ENCODE assay signal across 8 cellular contexts in the genomic region with DNA sequence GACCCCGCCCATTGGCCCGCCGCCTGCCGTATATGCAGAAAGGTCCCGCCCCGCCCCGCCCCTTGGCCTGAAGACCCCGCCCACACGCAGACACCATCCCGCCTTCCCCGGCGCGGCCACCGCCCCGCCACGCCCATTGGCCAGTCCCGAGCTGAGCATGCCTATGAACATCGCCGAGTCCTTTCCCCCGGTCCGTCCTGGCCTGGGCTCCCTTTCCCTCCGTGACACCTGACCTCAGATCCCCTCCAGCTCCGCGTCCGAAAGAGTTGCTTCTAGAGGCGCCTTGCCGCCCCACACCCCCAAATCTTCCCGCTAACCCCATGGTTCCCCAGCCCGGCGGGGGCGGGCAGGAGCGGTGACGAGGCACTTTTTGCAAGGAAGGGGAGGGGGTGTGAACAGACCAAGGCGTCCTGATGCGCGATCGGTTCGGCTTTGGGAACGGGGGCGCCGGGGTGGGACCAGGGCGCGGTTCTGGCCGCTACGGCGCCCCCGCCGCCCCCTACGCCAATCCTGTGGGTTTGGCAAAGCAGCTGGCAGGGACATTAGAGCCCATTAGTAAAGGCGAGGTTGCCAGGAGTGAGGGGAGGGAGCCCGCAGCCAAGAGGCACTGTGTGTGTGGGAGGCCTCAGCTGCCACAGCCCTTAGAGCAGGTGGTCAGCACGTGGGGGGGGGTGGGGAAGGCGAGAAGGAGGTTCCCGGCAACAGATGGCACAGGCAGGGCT. TPM values are rescaled to one million over a fixed set of nuclear protein-coding genes. Genes with fewer than 3 reads are reported as not detected.
DNase-seq lines count a peak whose midpoint lies in the region; ATAC-seq and TF ChIP-seq lines count a peak whose summit lies in the region.

No MANE protein-coding gene starts in this region.

- TF ChIP-seq CTCF in RWPE2 (IDR thresholded peaks at IDR 0.05; ENCODE audit: poor library complexity, severe bottlenecking) (no peak), fibroblast of the aortic adventitia (IDR thresholded peaks at IDR 0.05; ENCODE audit: insufficient read depth, low read length) (no peak), neural cell (IDR thresholded peaks at IDR 0.05; ENCODE audit: poor library complexity, severe bottlenecking) (no peak)

- no peak overlapping the region for H2AFZ ChIP-seq in neural cell (ENCODE audit: low read depth, low read length)

- peaks cover 43% of the 10 kb centered on the region for H3K36me3 ChIP-seq in MG63
- H3K36me3 ChIP-seq in RWPE2 (ENCODE audit: low read depth), result peaks cover 23% of the 10 kb centered on the region
- no peaks in the 10 kb centered on the region for H3K36me3 ChIP-seq in neural cell (ENCODE audit: insufficient read depth, low read length)

- TF ChIP-seq RAD21 in neural cell (conservative IDR thresholded peaks at IDR 0.05), result no peak

- H3K4me3 ChIP-seq in MG63, result peak overlapping the region; percentile 81
- H3K4me3 ChIP-seq in RWPE2 (ENCODE audit: severe bottlenecking), result peak overlapping the region; percentile 49
- peak overlapping the region; percentile 100 for H3K4me3 ChIP-seq in fibroblast of the aortic adventitia (ENCODE audit: low read depth, low read length)
- peak overlapping the region; percentile 81 for H3K4me3 ChIP-seq in neural cell (ENCODE audit: low read length)

- peaks cover 21% of the 10 kb centered on the region for H3K79me2 ChIP-seq in neural cell (replicated peaks; ENCODE audit: insufficient read depth, low read length)

- H3F3A ChIP-seq in neural cell (ENCODE audit: insufficient read depth, low read length, poor library complexity, severe bottlenecking), result no peaks in the 10 kb centered on the region

- H3K4me1 ChIP-seq in RWPE2 (ENCODE audit: insufficient read depth, poor library complexity, severe bottlenecking), result no peaks in the 10 kb centered on the region

- no peaks in the 10 kb centered on the region for H4K20me1 ChIP-seq in neural cell (ENCODE audit: insufficient read depth)

- H3K27ac ChIP-seq in RWPE2 (ENCODE audit: poor library complexity, severe bottlenecking), result peak overlapping the region; percentile 68
- no peak overlapping the region for H3K27ac ChIP-seq in neural cell (ENCODE audit: low read length)

- no peaks in the 10 kb centered on the region for H3K9me2 ChIP-seq in neural cell (ENCODE audit: insufficient read depth, low read length)

- TF ChIP-seq EP300 in neural cell (conservative IDR thresholded peaks at IDR 0.05; ENCODE audit: poor library complexity, severe bottlenecking), result no peak

- H3K9ac ChIP-seq in neural cell (ENCODE audit: low read length), result peak overlapping the region; percentile 87

- ATAC-seq in GM21717 (IDR thresholded peaks at IDR 0.05; ENCODE audit: unreplicated experiment), result peak; percentile 49
- ATAC-seq in RWPE2 (ENCODE audit: low read depth), result peak; percentile 82
- ATAC-seq in stimulated activated naive CD8-positive, alpha-beta T cell treated with anti-CD3 and anti-CD28 coated beads, Interleukin-15, Interleukin-2, amounts not matched to agents 100 U/mL and 50 U/mL, for 24 hours, result peak; percentile 89

- peak; percentile 91 for DNase-seq in COR-L47 (lab: John Stamatoyannopoulos, UW)
- DNase-seq in MG63, result peak; percentile 98
- peak; percentile 91 for DNase-seq in RWPE2 (ENCODE audit: low spot score)
- DNase-seq in activated effector memory CD4-positive, alpha-beta T cell treated with anti-CD3 and anti-CD28 coated beads, Interleukin-2, amount 50 U/mL, for 16 hours, result peak; percentile 95
- DNase-seq in fibroblast of the aortic adventitia (ENCODE audit: low read depth), result peak; percentile 88
- DNase-seq in stimulated activated naive CD8-positive, alpha-beta T cell treated with anti-CD3 and anti-CD28 coated beads, Interleukin-15, Interleukin-2, amounts not matched to agents 100 U/mL and 50 U/mL, for 24 hours, result peak; percentile 92

- H3K4me2 ChIP-seq in neural cell (ENCODE audit: low read length), result no peak overlapping the region

- H3K27me3 ChIP-seq in MG63 (no peaks in the 10 kb centered on the region), RWPE2 (ENCODE audit: insufficient read depth, poor library complexity, severe bottlenecking) (no peaks in the 10 kb centered on the region), neural cell (ENCODE audit: insufficient read depth, low read depth, low read length) (no peaks in the 10 kb centered on the region)

- H3K9me3 ChIP-seq in MG63 (no peaks in the 10 kb centered on the region), RWPE2 (ENCODE audit: severe bottlenecking) (no peaks in the 10 kb centered on the region), neural cell (ENCODE audit: low read length) (no peaks in the 10 kb centered on the region)

TF ChIP-seq in neural cell, 6 proteins besides CTCF, POLR2A, EP300 and RAD21:
- TF ChIP-seq SMC3 (conservative IDR thresholded peaks at IDR 0.05; ENCODE audit: poor library complexity), result no peak
- TF ChIP-seq EZH2 (IDR thresholded peaks at IDR 0.05; ENCODE audit: borderline replicate concordance, insufficient read depth, low read length, poor library complexity, severe bottlenecking), result no peak
- no peak for TF ChIP-seq TAF1 (IDR thresholded peaks at IDR 0.05; ENCODE audit: low read depth)
- TF ChIP-seq MXI1 (conservative IDR thresholded peaks at IDR 0.05; ENCODE audit: poor library complexity, severe bottlenecking), result no peak
- TF ChIP-seq, protein P1, sequence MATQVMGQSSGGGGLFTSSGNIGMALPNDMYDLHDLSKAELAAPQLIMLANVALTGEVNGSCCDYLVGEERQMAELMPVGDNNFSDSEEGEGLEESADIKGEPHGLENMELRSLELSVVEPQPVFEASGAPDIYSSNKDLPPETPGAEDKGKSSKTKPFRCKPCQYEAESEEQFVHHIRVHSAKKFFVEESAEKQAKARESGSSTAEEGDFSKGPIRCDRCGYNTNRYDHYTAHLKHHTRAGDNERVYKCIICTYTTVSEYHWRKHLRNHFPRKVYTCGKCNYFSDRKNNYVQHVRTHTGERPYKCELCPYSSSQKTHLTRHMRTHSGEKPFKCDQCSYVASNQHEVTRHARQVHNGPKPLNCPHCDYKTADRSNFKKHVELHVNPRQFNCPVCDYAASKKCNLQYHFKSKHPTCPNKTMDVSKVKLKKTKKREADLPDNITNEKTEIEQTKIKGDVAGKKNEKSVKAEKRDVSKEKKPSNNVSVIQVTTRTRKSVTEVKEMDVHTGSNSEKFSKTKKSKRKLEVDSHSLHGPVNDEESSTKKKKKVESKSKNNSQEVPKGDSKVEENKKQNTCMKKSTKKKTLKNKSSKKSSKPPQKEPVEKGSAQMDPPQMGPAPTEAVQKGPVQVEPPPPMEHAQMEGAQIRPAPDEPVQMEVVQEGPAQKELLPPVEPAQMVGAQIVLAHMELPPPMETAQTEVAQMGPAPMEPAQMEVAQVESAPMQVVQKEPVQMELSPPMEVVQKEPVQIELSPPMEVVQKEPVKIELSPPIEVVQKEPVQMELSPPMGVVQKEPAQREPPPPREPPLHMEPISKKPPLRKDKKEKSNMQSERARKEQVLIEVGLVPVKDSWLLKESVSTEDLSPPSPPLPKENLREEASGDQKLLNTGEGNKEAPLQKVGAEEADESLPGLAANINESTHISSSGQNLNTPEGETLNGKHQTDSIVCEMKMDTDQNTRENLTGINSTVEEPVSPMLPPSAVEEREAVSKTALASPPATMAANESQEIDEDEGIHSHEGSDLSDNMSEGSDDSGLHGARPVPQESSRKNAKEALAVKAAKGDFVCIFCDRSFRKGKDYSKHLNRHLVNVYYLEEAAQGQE (IDR thresholded peaks at IDR 0.05; ENCODE audit: borderline replicate concordance), result no peak
- no peak for TF ChIP-seq POLR2AphosphoS5 (IDR thresholded peaks at IDR 0.05)

RNA-seq across cellular contexts. Expression of a gene that starts 0.4 kb away (rescaled TPM):
- 42.1 and 42.8 TPM in 2 replicates for total RNA-seq in MG63 (2014; rRNA removed; shearing (Covaris generic); ENCODE audit: low replicate concordance)
- 51.4 and 251 TPM in 2 replicates for total RNA-seq in fibroblast of the aortic adventitia (ENCODE audit: low replicate concordance)
- 20.5 and 27.7 TPM in 2 replicates for polyA plus RNA-seq in neural cell
- polyA minus RNA-seq in neural cell, result 14.9 and 24.4 TPM in 2 replicates

RNA-seq across cellular contexts. Expression of a gene that starts 25.8 kb away (rescaled TPM):
- total RNA-seq in MG63 (2014; rRNA removed; shearing (Covaris generic); ENCODE audit: low replicate concordance), result 44.6 and 462 TPM in 2 replicates
- 19.5 and 29.5 TPM in 2 replicates for total RNA-seq in fibroblast of the aortic adventitia (ENCODE audit: low replicate concordance)
- polyA plus RNA-seq in neural cell, result 83.2 and 95.3 TPM in 2 replicates
- polyA minus RNA-seq in neural cell, result 50.7 and 67.4 TPM in 2 replicates

RNA-seq across cellular contexts. Expression of a gene that starts 26.1 kb away (rescaled TPM):
- total RNA-seq in MG63 (2014; rRNA removed; shearing (Covaris generic); ENCODE audit: low replicate concordance), result 22.3 and 23.8 TPM in 2 replicates
- total RNA-seq in fibroblast of the aortic adventitia (ENCODE audit: low replicate concordance), result 12.7 and 15.2 TPM in 2 replicates
- polyA plus RNA-seq in neural cell, result 14.9 and 16.8 TPM in 2 replicates
- 17.5 and 21.7 TPM in 2 replicates for polyA minus RNA-seq in neural cell

RNA-seq across cellular contexts. Expression of a gene that starts 59.4 kb away (rescaled TPM):
- total RNA-seq in MG63 (2014; rRNA removed; shearing (Covaris generic); ENCODE audit: low replicate concordance), result 0.95 and 3.6 TPM in 2 replicates
- total RNA-seq in fibroblast of the aortic adventitia (ENCODE audit: low replicate concordance), result 0.74 and 0.99 TPM in 2 replicates
- 1.0 TPM in 1 of 2 replicates, not detected in the other for polyA plus RNA-seq in neural cell
- polyA minus RNA-seq in neural cell, result 0.73 and 1.3 TPM in 2 replicates

Comparison
In these comparisons a context has a peak if more than half of its experiments do, and no peak if none do; other contexts are left out.
1. H3K4me3 ChIP-seq: peak in every context shown above with its lines; median percentile 100 in fibroblast of the aortic adventitia; 81 in MG63; 81 in neural cell; 49 in RWPE2.